Comparison of ENCODE assay signal across 1 cellular context in genomic region chr2:76080154-76080553, GRCh38.
TF ChIP-seq lines count a peak whose summit lies in the region.

No MANE protein-coding gene starts in this region.

TF ChIP-seq in GM23338, 12 proteins besides CTCF, POLR2A, EP300 and RAD21 (continued from another document):
- TF ChIP-seq JUNB (IDR thresholded peaks at IDR 0.05; ENCODE audit: unreplicated experiment) (no peak), CREB1 (CRISPR knock-in tag; IDR thresholded peaks at IDR 0.05; ENCODE audit: low read depth) (no peak), ZNF114 (CRISPR knock-in tag; IDR thresholded peaks at IDR 0.05) (no peak), EZH2 (IDR thresholded peaks at IDR 0.05; ENCODE audit: low read depth, unreplicated experiment) (no peak), ZNF462 (CRISPR knock-in tag; IDR thresholded peaks at IDR 0.05) (no peak), POLR2AphosphoS5 (IDR thresholded peaks at IDR 0.05; ENCODE audit: low read depth) (no peak), NANOG (IDR thresholded peaks at IDR 0.05; ENCODE audit: borderline replicate concordance) (no peak), EZH2phosphoT487 (IDR thresholded peaks at IDR 0.05; ENCODE audit: unreplicated experiment) (no peak), ZNF331 (CRISPR knock-in tag; IDR thresholded peaks at IDR 0.05; ENCODE audit: low read depth) (no peak)
- TF ChIP-seq, protein P1, sequence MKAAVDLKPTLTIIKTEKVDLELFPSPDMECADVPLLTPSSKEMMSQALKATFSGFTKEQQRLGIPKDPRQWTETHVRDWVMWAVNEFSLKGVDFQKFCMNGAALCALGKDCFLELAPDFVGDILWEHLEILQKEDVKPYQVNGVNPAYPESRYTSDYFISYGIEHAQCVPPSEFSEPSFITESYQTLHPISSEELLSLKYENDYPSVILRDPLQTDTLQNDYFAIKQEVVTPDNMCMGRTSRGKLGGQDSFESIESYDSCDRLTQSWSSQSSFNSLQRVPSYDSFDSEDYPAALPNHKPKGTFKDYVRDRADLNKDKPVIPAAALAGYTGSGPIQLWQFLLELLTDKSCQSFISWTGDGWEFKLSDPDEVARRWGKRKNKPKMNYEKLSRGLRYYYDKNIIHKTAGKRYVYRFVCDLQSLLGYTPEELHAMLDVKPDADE (IDR thresholded peaks at IDR 0.05): no peak
TF ChIP-seq in GM23338: peak in this region for 0.
